ENCODE assay signal across 1 cellular context in the genomic region with DNA sequence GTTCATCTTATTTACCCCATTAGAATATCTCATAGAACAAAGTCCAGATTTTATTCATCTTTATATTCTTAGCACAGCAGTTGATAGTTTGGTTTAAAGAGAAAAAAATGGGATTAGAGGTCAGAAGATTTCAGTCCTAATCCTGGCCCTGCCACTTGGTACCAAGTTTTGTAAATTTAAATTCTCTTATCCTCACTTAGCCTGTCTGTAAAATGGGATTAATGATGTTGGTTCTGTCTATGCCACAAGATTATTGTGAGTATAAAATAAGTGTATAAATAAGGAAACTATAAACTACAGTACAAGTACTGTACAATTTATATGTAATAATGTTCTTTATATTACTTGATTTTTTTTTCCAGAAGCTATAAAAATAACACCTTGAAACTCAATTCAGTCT.
TF ChIP-seq lines count a peak whose summit lies in the region.

No MANE protein-coding gene starts in this region.

TF ChIP-seq in K562, 482 proteins besides CTCF, POLR2A, EP300 and RAD21:
- TF ChIP-seq HDAC2 (IDR thresholded peaks at IDR 0.05) (no peak), RBM25 (IDR thresholded peaks at IDR 0.05; ENCODE audit: low read depth, low read length, severe bottlenecking) (peak; percentile 80)
